ENCODE assay signal across 21 cellular contexts in the genomic region with DNA sequence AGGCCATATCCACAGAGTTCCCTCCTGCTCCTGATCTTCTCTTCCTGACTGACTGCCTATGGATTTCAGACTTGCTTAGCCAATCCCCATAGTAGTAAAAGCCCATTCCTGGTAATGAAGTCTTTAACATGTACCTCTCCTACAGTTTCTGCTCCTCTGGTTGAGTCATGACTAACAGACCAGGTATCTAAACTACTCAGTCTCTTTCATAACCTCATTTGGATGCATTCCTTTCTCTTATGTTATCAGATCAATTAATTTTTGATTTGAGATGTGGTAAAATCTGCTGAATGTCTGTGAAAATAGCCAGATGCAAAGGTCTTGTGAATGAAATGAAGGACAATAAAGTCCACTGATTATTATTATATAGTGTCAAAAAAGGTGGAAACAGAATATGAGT.
A peak's percentile ranks its signal among the peaks of the same experiment; 100 is the strongest.
DNase-seq lines count a peak whose midpoint lies in the region; ATAC-seq, FAIRE-seq and TF ChIP-seq lines count a peak whose summit lies in the region.
"Had no signal": no experiment of that assay in that cellular context is flagged by ENCODE, and none has a peak within 500 bp of the region (broad histone marks: within the 10 kb centered on the region; RNA-seq: fewer than 3 reads in every experiment).

No MANE protein-coding gene starts in this region.

- intact Hi-C loops in lower leg skin (cut with DNase I; ENCODE audit: low total_unique reads): no loop called here

- POLR2A ChIA-PET in AG04449 (lab: Yijun Ruan, JAX): no interaction called here

- in situ Hi-C loops in brain microvascular endothelial cell (cut with HindIII; ENCODE audit: low pct_ligation_motif_present, low sequenced_read_pairs): no loop called here

- CTCF ChIA-PET in AG04449 (lab: Yijun Ruan, JAX): no interaction called here

- no peak overlapping the region for H3K4me2 ChIP-seq in keratinocyte (ENCODE audit: control insufficient read depth, extremely low read depth, insufficient read depth, low read depth, low read length)
- H3K4me2 ChIP-seq in MM.1S (ENCODE audit: low read depth, low read length): no peak overlapping the region
- H3K4me2 ChIP-seq: A549 had no signal

- TF ChIP-seq POLR2A in lower leg skin (IDR thresholded peaks at IDR 0.05): no peak

- no peaks in the 10 kb centered on the region for H4K20me1 ChIP-seq in keratinocyte (ENCODE audit: control insufficient read depth, extremely low read depth, insufficient read depth, low read length)
- H4K20me1 ChIP-seq in MM.1S (ENCODE audit: insufficient read depth, low read length): no peaks in the 10 kb centered on the region

- no peaks in the 10 kb centered on the region for H3K9me3 ChIP-seq in keratinocyte (ENCODE audit: control insufficient read depth, low read depth, low read length)
- no peaks in the 10 kb centered on the region for H3K9me3 ChIP-seq in MM.1S (replicated peaks; ENCODE audit: insufficient read depth, low read length)
- H3K9me3 ChIP-seq: A549, mucosa of descending colon, tibial artery had no signal

- H2AFZ ChIP-seq in keratinocyte (ENCODE audit: control insufficient read depth, low read length) (no peak overlapping the region), MM.1S (ENCODE audit: low read length) (no peak overlapping the region)

- TF ChIP-seq CTCF in AG04449 (IDR thresholded peaks at IDR 0.05; ENCODE audit: insufficient read depth, low read length, missing control alignments): no peak
- TF ChIP-seq CTCF in brain microvascular endothelial cell (IDR thresholded peaks at IDR 0.05; ENCODE audit: low read depth, low read length, missing control alignments): no peak
- TF ChIP-seq CTCF in keratinocyte (optimal IDR thresholded peaks at IDR 0.05 in 1 of 3, IDR thresholded peaks at IDR 0.05 in 1 of 3, conservative IDR thresholded peaks at IDR 0.05 in 1 of 3; ENCODE audit: extremely low read depth in 1 of 3, insufficient read depth in 2 of 3, low read length in 3 of 3): no peak
- no peak for TF ChIP-seq CTCF in MM.1S (IDR thresholded peaks at IDR 0.05; ENCODE audit: low read length)
- TF ChIP-seq CTCF in lower leg skin (IDR thresholded peaks at IDR 0.05): no peak

- peaks cover 3% of the 10 kb centered on the region for H3K36me3 ChIP-seq in brain microvascular endothelial cell (replicated peaks)
- H3K36me3 ChIP-seq in keratinocyte (ENCODE audit: control insufficient read depth in 2 of 2, extremely low read depth in 1 of 2, insufficient read depth in 2 of 2, low read length in 2 of 2): peaks cover 0 to 4% of the 10 kb centered on the region in 2 experiments
- H3K36me3 ChIP-seq in MM.1S (replicated peaks; ENCODE audit: insufficient read depth, low read length): no peaks in the 10 kb centered on the region

- H3K79me2 ChIP-seq in keratinocyte (ENCODE audit: control insufficient read depth, insufficient read depth, low read length): no peaks in the 10 kb centered on the region
- no peaks in the 10 kb centered on the region for H3K79me2 ChIP-seq in MM.1S (ENCODE audit: low read length)

- peak; percentile 82 for FAIRE-seq in keratinocyte (lab: Jason Lieb, UNC)
- FAIRE-seq: A549, endometrium, kidney had no signal

- H3K27ac ChIP-seq in brain microvascular endothelial cell (no peak overlapping the region), keratinocyte (ENCODE audit: control insufficient read depth, insufficient read depth, low read length) (peak overlapping the region; percentile 24), MM.1S (ENCODE audit: low read length) (no peak overlapping the region)
- H3K27ac ChIP-seq: A549, skin epidermis, tibial artery had no signal

- H3K4me3 ChIP-seq in AG04449 (ENCODE audit: low read depth, low read length): no peak overlapping the region
- no peak overlapping the region for H3K4me3 ChIP-seq in brain microvascular endothelial cell (ENCODE audit: low read depth, low read length)
- peak overlapping the region in 1 of 3 experiments; percentile 1 for H3K4me3 ChIP-seq in keratinocyte (ENCODE audit: control insufficient read depth in 2 of 3, extremely low read depth in 1 of 3, insufficient read depth in 2 of 3, low read depth in 1 of 3, low read length in 3 of 3)
- H3K4me3 ChIP-seq in MM.1S (ENCODE audit: low read length): no peak overlapping the region
- H3K4me3 ChIP-seq in lower leg skin (ENCODE audit: low read depth, poor library complexity, severe bottlenecking): no peak overlapping the region
- H3K4me3 ChIP-seq: A549, mucosa of descending colon, skin epidermis, tibial artery had no signal

- no peaks in the 10 kb centered on the region for H3K9me2 ChIP-seq in MM.1S (replicated peaks; ENCODE audit: insufficient read depth, low read length)

- DNase-seq in AG04449 (ENCODE audit: low read depth, low spot score) (peak; percentile 53), HS-27A (ENCODE audit: low read depth) (peak; percentile 29), brain microvascular endothelial cell (peak; percentile 11), keratinocyte (ENCODE audit: low read depth, low spot score) (no peak), MM.1S (no peak), NCI-H774 (lab: John Stamatoyannopoulos, UW) (no peak), lower leg skin (ENCODE audit: low spot score in 2 of 2) (no peak)
- DNase-seq: activated CD4-positive, alpha-beta T cell treated with anti-CD3 and anti-CD28 coated beads, Interleukin-2, amount 50 U/mL, for 1 hour; activated T-cell treated with anti-CD3 and anti-CD28 coated beads for 4 hours; COR-L47; head of caudate nucleus; Kasumi-1; kidney; mucosa of descending colon; NCI-H1417 treated with DMSO at 0.1 percent for 48 hours; nucleus accumbens; tibial artery had no signal

- no peak for ATAC-seq in HG03135 (IDR thresholded peaks at IDR 0.05; ENCODE audit: unreplicated experiment)
- ATAC-seq: A549, mucosa of descending colon had no signal

- no peaks in the 10 kb centered on the region for H3F3A ChIP-seq in MM.1S (ENCODE audit: insufficient read depth, low read length)

- dilution Hi-C loops in keratinocyte (cut with MboI; ENCODE audit: extremely low pct_ligation_motif_present, low sequenced_read_pairs): no loop called here

- H3K27me3 ChIP-seq in brain microvascular endothelial cell (replicated peaks): no peaks in the 10 kb centered on the region
- H3K27me3 ChIP-seq in keratinocyte (ENCODE audit: control insufficient read depth, extremely low read depth, insufficient read depth, low read length): no peaks in the 10 kb centered on the region
- no peaks in the 10 kb centered on the region for H3K27me3 ChIP-seq in MM.1S (replicated peaks; ENCODE audit: insufficient read depth, low read length)
- H3K27me3 ChIP-seq: tibial artery had no signal

- H3K9me1 ChIP-seq in keratinocyte (ENCODE audit: control insufficient read depth, extremely low read depth, insufficient read depth, low read length): no peaks in the 10 kb centered on the region

- H3K9ac ChIP-seq in keratinocyte (ENCODE audit: control insufficient read depth, extremely low read depth, insufficient read depth, low read length) (no peak overlapping the region), MM.1S (ENCODE audit: low read length) (no peak overlapping the region)

- H3K4me1 ChIP-seq in keratinocyte (ENCODE audit: control insufficient read depth, extremely low read depth, insufficient read depth, low read length): peaks cover 20% of the 10 kb centered on the region
- no peaks in the 10 kb centered on the region for H3K4me1 ChIP-seq in MM.1S (ENCODE audit: low read length)
- H3K4me1 ChIP-seq: tibial artery had no signal

Comparison
In these comparisons a context has a peak if more than half of its experiments do, and no peak if none do; other contexts are left out.
1. DNase-seq: peak in AG04449 (single experiment), HS-27A (single experiment) and brain microvascular endothelial cell (single experiment); none in keratinocyte (single experiment), MM.1S (single experiment), NCI-H774 (single experiment) and lower leg skin (0 of 2).